Comparison of ENCODE assay signal across 12 cellular contexts in genomic region chr4:72767903-72768817, GRCh38.
DNase-seq lines count a peak whose midpoint lies in the region; FAIRE-seq lines count a peak whose summit lies in the region.
"Had no signal": no experiment of that assay in that cellular context is flagged by ENCODE, and none has a peak within 500 bp of the region (broad histone marks: within the 10 kb centered on the region; RNA-seq: fewer than 3 reads in every experiment).

No MANE protein-coding gene starts in this region.

- H3K4me1 ChIP-seq in adipocyte (ENCODE audit: control insufficient read depth, insufficient read depth, low read length): peaks cover 6% of the 10 kb centered on the region

- no peaks in the 10 kb centered on the region for H3K27me3 ChIP-seq in adipocyte (replicated peaks; ENCODE audit: control insufficient read depth, insufficient read depth, low read length)

- H3K4me3 ChIP-seq in adipocyte (ENCODE audit: low read length): peak overlapping the region; percentile 8

- H3K9me3 ChIP-seq in adipocyte (ENCODE audit: control insufficient read depth, low read length): no peaks in the 10 kb centered on the region

- FAIRE-seq in urothelium cell line (lab: Jason Lieb, UNC): peak; percentile 63
- FAIRE-seq: A204.1, kidney had no signal

- H3K36me3 ChIP-seq in adipocyte (ENCODE audit: control insufficient read depth, insufficient read depth, low read length, severe bottlenecking): no peaks in the 10 kb centered on the region

- no peak overlapping the region for H3K9ac ChIP-seq in adipocyte (ENCODE audit: low read length)

- peak; percentile 3 for DNase-seq in NCI-H82 (lab: John Stamatoyannopoulos, UW)
- no peak for DNase-seq in NCI-H82 treated with DMSO at 0.1 percent for 48 hours (lab: John Stamatoyannopoulos, UW; ENCODE audit: unreplicated experiment)
- DNase-seq in adipocyte (ENCODE audit: low read depth): peak; percentile 73
- DNase-seq in hepatic stellate cell (ENCODE audit: low spot score): peak; percentile 48
- DNase-seq in urothelium cell line (ENCODE audit: low spot score): peak; percentile 70
- no peak for DNase-seq in SHP77 (lab: John Stamatoyannopoulos, UW)
- DNase-seq in NCI-H748 treated with DMSO at 0.1 percent for 48 hours (lab: John Stamatoyannopoulos, UW): no peak
- DNase-seq in DMS 273 (lab: John Stamatoyannopoulos, UW; ENCODE audit: unreplicated experiment): no peak
- DNase-seq: effector memory CD4-positive, alpha-beta T cell; kidney; NCI-H524 treated with DMSO at 0.1 percent for 48 hours had no signal

Comparison
In these comparisons a context has a peak if more than half of its experiments do, and no peak if none do; other contexts are left out.
1. DNase-seq: peak in NCI-H82 (single experiment), adipocyte (single experiment), hepatic stellate cell (single experiment) and urothelium cell line (single experiment); none in NCI-H82 treated with DMSO at 0.1 percent for 48 hours (single experiment), SHP77 (0 of 2), NCI-H748 treated with DMSO at 0.1 percent for 48 hours (single experiment) and DMS 273 (single experiment).